ENCODE assay signal across 13 cellular contexts in genomic region chr20:17664025-17664638, GRCh38. TPM values are rescaled to one million over a fixed set of nuclear protein-coding genes. Genes with fewer than 3 reads are reported as not detected.
DNase-seq lines count a peak whose midpoint lies in the region; ATAC-seq and TF ChIP-seq lines count a peak whose summit lies in the region.
"Had no signal": no experiment of that assay in that cellular context is flagged by ENCODE, and none has a peak within 500 bp of the region (broad histone marks: within the 10 kb centered on the region; RNA-seq: fewer than 3 reads in every experiment).

No MANE protein-coding gene starts in this region.

- POLR2A ChIA-PET in naive thymus-derived CD4-positive, alpha-beta T cell (lab: Charles Lee) = no interaction called here

- no peak overlapping the region for H3K4me3 ChIP-seq in naive thymus-derived CD4-positive, alpha-beta T cell (ENCODE audit: low read length)
- H3K4me3 ChIP-seq in uterus = no peak overlapping the region
- H3K4me3 ChIP-seq in heart right ventricle = no peak overlapping the region

- TF ChIP-seq POLR2A in uterus (IDR thresholded peaks at IDR 0.05) = no peak

- peaks cover 53% of the 10 kb centered on the region for H3K4me1 Mint-ChIP-seq in activated naive CD8-positive, alpha-beta T cell treated with anti-CD3 and anti-CD28 coated beads for 36 hours
- peaks cover 22 to 66% (median 34%) of the 10 kb centered on the region in 7 donors for H3K4me1 Mint-ChIP-seq in naive thymus-derived CD4-positive, alpha-beta T cell
- peaks cover 29 to 57% of the 10 kb centered on the region in 2 donors for H3K4me1 Mint-ChIP-seq in effector memory CD8-positive, alpha-beta T cell (ENCODE audit: low read depth in 2 of 2)

- WGBS in heart right ventricle, 2 donors = 88 to 89% methylated on average over 11 of the region's 11 CpGs

- no peaks in the 10 kb centered on the region for H3K9me3 Mint-ChIP-seq in activated naive CD8-positive, alpha-beta T cell treated with anti-CD3 and anti-CD28 coated beads for 36 hours
- peaks cover 0 to 3% (median 0%) of the 10 kb centered on the region in 11 donors for H3K9me3 Mint-ChIP-seq in naive thymus-derived CD4-positive, alpha-beta T cell
- no peaks in the 10 kb centered on the region for H3K9me3 Mint-ChIP-seq in effector memory CD8-positive, alpha-beta T cell

- no peaks in the 10 kb centered on the region for H3K4me1 ChIP-seq in naive thymus-derived CD4-positive, alpha-beta T cell (ENCODE audit: control insufficient read depth in 2 of 2, insufficient read depth in 2 of 2, low read length in 2 of 2)
- peaks cover 0 to 13% of the 10 kb centered on the region in 2 donors for H3K4me1 ChIP-seq in uterus
- H3K4me1 ChIP-seq in heart right ventricle = peaks cover 8 to 81% (median 46%) of the 10 kb centered on the region in 9 donors

- H3K9me3 ChIP-seq in naive thymus-derived CD4-positive, alpha-beta T cell (ENCODE audit: control insufficient read depth in 2 of 3, low read length in 3 of 3) = no peaks in the 10 kb centered on the region
- H3K9me3 ChIP-seq in uterus (no peaks in the 10 kb centered on the region), heart right ventricle (no peaks in the 10 kb centered on the region)

- H3K27me3 ChIP-seq in naive thymus-derived CD4-positive, alpha-beta T cell (ENCODE audit: control insufficient read depth in 2 of 2, insufficient read depth in 2 of 2, low read length in 2 of 2) = no peaks in the 10 kb centered on the region
- H3K27me3 ChIP-seq in uterus = no peaks in the 10 kb centered on the region
- no peaks in the 10 kb centered on the region for H3K27me3 ChIP-seq in heart right ventricle

- peak overlapping the region; percentile 80 for H3K27ac Mint-ChIP-seq in activated naive CD8-positive, alpha-beta T cell treated with anti-CD3 and anti-CD28 coated beads for 36 hours
- H3K27ac Mint-ChIP-seq in naive thymus-derived CD4-positive, alpha-beta T cell = peak overlapping the region in 1 of 9 donors; percentile 74
- H3K27ac Mint-ChIP-seq in effector memory CD8-positive, alpha-beta T cell = peak overlapping the region in 1 of 2 donors; percentile 23

- peak; percentile 26 for ATAC-seq in naive thymus-derived CD4-positive, alpha-beta T cell
- no peak for ATAC-seq in effector memory CD8-positive, alpha-beta T cell (replicated peaks)
- ATAC-seq in heart right ventricle = no peak

- no peak overlapping the region for H3K27ac ChIP-seq in naive thymus-derived CD4-positive, alpha-beta T cell (ENCODE audit: low read depth, low read length)
- H3K27ac ChIP-seq in uterus = peak overlapping the region; percentile 34 to 50
- H3K27ac ChIP-seq in heart right ventricle = peak overlapping the region in 2 of 10 donors; percentile 69 to 71
- H3K27ac ChIP-seq: HL-60 had no signal

- peak overlapping the region; percentile 29 for H3K4me3 Mint-ChIP-seq in activated naive CD8-positive, alpha-beta T cell treated with anti-CD3 and anti-CD28 coated beads for 36 hours
- H3K4me3 Mint-ChIP-seq in naive thymus-derived CD4-positive, alpha-beta T cell = peak overlapping the region in 1 of 10 donors; percentile 69
- H3K4me3 Mint-ChIP-seq in effector memory CD8-positive, alpha-beta T cell = peak overlapping the region in 1 of 2 donors; percentile 33

- peaks cover 0 to 7% (median 0%) of the 10 kb centered on the region in 3 experiments for H3K36me3 ChIP-seq in naive thymus-derived CD4-positive, alpha-beta T cell (ENCODE audit: control insufficient read depth in 2 of 3, insufficient read depth in 3 of 3, low read length in 3 of 3)
- no peaks in the 10 kb centered on the region for H3K36me3 ChIP-seq in uterus
- H3K36me3 ChIP-seq in heart right ventricle = peaks cover 0 to 40% (median 0%) of the 10 kb centered on the region in 9 donors

- CTCF ChIA-PET in naive thymus-derived CD4-positive, alpha-beta T cell (lab: Charles Lee) = no interaction called here

- DNase-seq in stimulated activated CD4-positive, alpha-beta T cell treated with anti-CD3 and anti-CD28 coated beads, Interleukin-15, amount 100 ng/mL, for 24 hours = peak; percentile 28
- DNase-seq in stimulated activated CD4-positive, alpha-beta T cell treated with anti-CD3 and anti-CD28 coated beads, Interleukin-4, amount 100 ng/mL, for 1 hour = no peak
- peak; percentile 20 for DNase-seq in activated naive CD8-positive, alpha-beta T cell treated with anti-CD3 and anti-CD28 coated beads for 36 hours
- DNase-seq in naive thymus-derived CD4-positive, alpha-beta T cell = no peak
- no peak for DNase-seq in uterus
- DNase-seq in effector memory CD8-positive, alpha-beta T cell = no peak
- no peak for DNase-seq in SHP77 (lab: John Stamatoyannopoulos, UW)
- DNase-seq in heart right ventricle = no peak
- DNase-seq: NCI-H1105 had no signal

- intact Hi-C loops in naive thymus-derived CD4-positive, alpha-beta T cell (cut with micrococcal nuclease) = loop anchor here in 1 of 2 donors (2.0 kb wide), 1 partner anchor 15 kb away; no protein-coding TSS in a partner anchor
- intact Hi-C loops in uterus (cut with DNase I; ENCODE audit: low total_unique reads) = no loop called here
- intact Hi-C loops in heart right ventricle (cut with DNase I) = no loop called here

- no peak for TF ChIP-seq CTCF in uterus (IDR thresholded peaks at IDR 0.05)
- TF ChIP-seq CTCF in heart right ventricle (IDR thresholded peaks at IDR 0.05) = no peak

- H3K36me3 Mint-ChIP-seq in activated naive CD8-positive, alpha-beta T cell treated with anti-CD3 and anti-CD28 coated beads for 36 hours = peaks cover 24% of the 10 kb centered on the region
- peaks cover 7 to 33% (median 19%) of the 10 kb centered on the region in 5 donors for H3K36me3 Mint-ChIP-seq in naive thymus-derived CD4-positive, alpha-beta T cell
- H3K36me3 Mint-ChIP-seq in effector memory CD8-positive, alpha-beta T cell (ENCODE audit: insufficient read depth) = peaks cover 22% of the 10 kb centered on the region

- H3K27me3 Mint-ChIP-seq in activated naive CD8-positive, alpha-beta T cell treated with anti-CD3 and anti-CD28 coated beads for 36 hours = no peaks in the 10 kb centered on the region
- no peaks in the 10 kb centered on the region for H3K27me3 Mint-ChIP-seq in naive thymus-derived CD4-positive, alpha-beta T cell
- no peaks in the 10 kb centered on the region for H3K27me3 Mint-ChIP-seq in effector memory CD8-positive, alpha-beta T cell

RNA-seq across cellular contexts. Expression of gene RRBP1, which starts 17.9 kb away (rescaled TPM):
- 10 to 100 TPM; 24.0 to 26.5 TPM for total RNA-seq in activated naive CD8-positive, alpha-beta T cell treated with anti-CD3 and anti-CD28 coated beads for 36 hours
- total RNA-seq in naive thymus-derived CD4-positive, alpha-beta T cell = 10 to 100 TPM; 27.8 to 73.9 (median 29.1) TPM
- 10 to 100 TPM in 1 of 2 donors, 1 to 10 TPM in 1; 4.1 to 11.1 TPM for polyA plus RNA-seq in naive thymus-derived CD4-positive, alpha-beta T cell
- total RNA-seq in uterus (100 to 1,000 TPM in 2 of 4 donors, 10 to 100 TPM in 2; 13.2 to 172 (median 96.9) TPM), heart right ventricle (10 to 100 TPM; 23.5 to 71.3 (median 29.0) TPM)
- polyA plus RNA-seq in heart right ventricle = 10 to 100 TPM; 29.3 to 41.9 TPM

RNA-seq across cellular contexts. Expression of gene BANF2, which starts 35.6 kb away (rescaled TPM):
- total RNA-seq in activated naive CD8-positive, alpha-beta T cell treated with anti-CD3 and anti-CD28 coated beads for 36 hours = not detected
- not detected for total RNA-seq in naive thymus-derived CD4-positive, alpha-beta T cell
- polyA plus RNA-seq in naive thymus-derived CD4-positive, alpha-beta T cell = not detected
- total RNA-seq in uterus = not detected
- total RNA-seq in heart right ventricle = not detected
- not detected for polyA plus RNA-seq in heart right ventricle
- total RNA-seq: lung microvascular endothelial cell, renal cortical epithelial cell had no signal
- polyA plus RNA-seq: BJ had no signal

Comparison
In these comparisons a context has a peak if more than half of its experiments do, and no peak if none do; other contexts are left out.
1. DNase-seq: peak in stimulated activated CD4-positive, alpha-beta T cell treated with anti-CD3 and anti-CD28 coated beads, Interleukin-15, amount 100 ng/mL, for 24 hours (single experiment) and activated naive CD8-positive, alpha-beta T cell treated with anti-CD3 and anti-CD28 coated beads for 36 hours (single experiment); none in stimulated activated CD4-positive, alpha-beta T cell treated with anti-CD3 and anti-CD28 coated beads, Interleukin-4, amount 100 ng/mL, for 1 hour (single experiment), naive thymus-derived CD4-positive, alpha-beta T cell (0 of 9), uterus (0 of 2), effector memory CD8-positive, alpha-beta T cell (0 of 3), SHP77 (0 of 2) and heart right ventricle (0 of 2).